Comparison of ENCODE assay signal across 18 cellular contexts in the genomic region with DNA sequence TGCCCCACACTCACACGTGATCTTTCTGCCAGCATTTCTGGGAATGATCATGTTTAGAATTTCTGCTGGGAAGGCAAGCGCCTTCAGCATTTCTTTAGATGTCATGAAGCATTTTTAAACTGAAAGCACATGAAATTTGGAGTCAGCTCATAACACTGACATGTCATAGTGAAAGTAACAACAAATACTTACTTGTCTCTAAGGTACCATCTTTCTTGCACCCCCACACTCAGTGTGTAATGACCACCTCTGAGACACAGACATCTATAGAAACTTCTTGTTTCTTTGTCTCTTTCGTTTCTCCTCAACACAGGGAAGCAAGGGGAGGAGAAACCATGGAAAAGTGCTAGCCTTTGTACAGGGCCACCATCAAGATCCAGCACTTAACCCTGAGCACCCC.
DNase-seq lines count a peak whose midpoint lies in the region; ATAC-seq and TF ChIP-seq lines count a peak whose summit lies in the region.
"Had no signal": no experiment of that assay in that cellular context is flagged by ENCODE, and none has a peak within 500 bp of the region (broad histone marks: within the 10 kb centered on the region; RNA-seq: fewer than 3 reads in every experiment).

No MANE protein-coding gene starts in this region.

- H3K36me3 Mint-ChIP-seq in natural killer cell treated with Interleukin-12 subunit alpha and Interleukin-12 subunit beta and Interleukin-15 and Interleukin-18, amount 100 ng/mL, for 72 hours = no peaks in the 10 kb centered on the region
- H3K36me3 Mint-ChIP-seq in natural killer cell = no peaks in the 10 kb centered on the region

- intact Hi-C loops in natural killer cell (cut with micrococcal nuclease) (no loop called here), thyroid gland (cut with DNase I) (no loop called here)

- no peak for DNase-seq in natural killer cell treated with Interleukin-12 subunit alpha and Interleukin-12 subunit beta and Interleukin-15 and Interleukin-18, amount 100 ng/mL, for 72 hours (ENCODE audit: low spot score)
- no peak for DNase-seq in natural killer cell
- no peak for DNase-seq in NCI-H2029 (lab: John Stamatoyannopoulos, UW)
- DNase-seq in ecto neural progenitor cell (ENCODE audit: low spot score) = no peak
- DNase-seq in thyroid gland = no peak
- DNase-seq: activated CD4-positive, alpha-beta T cell treated with anti-CD3 and anti-CD28 coated beads for 48 hours; aorta; EL; left cardiac atrium; MV-4-11; NCI-H2081 treated with DMSO at 0.1 percent for 48 hours; retina; substantia nigra; T1000 had no signal

- H3K27me3 Mint-ChIP-seq in natural killer cell treated with Interleukin-12 subunit alpha and Interleukin-12 subunit beta and Interleukin-15 and Interleukin-18, amount 100 ng/mL, for 72 hours = peaks cover 18 to 19% of the 10 kb centered on the region in 2 donors
- peaks cover 9 to 29% of the 10 kb centered on the region in 2 donors for H3K27me3 Mint-ChIP-seq in natural killer cell (ENCODE audit: low read depth in 2 of 2)

- no peak overlapping the region for H3K4me3 ChIP-seq in thyroid gland (replicated peaks in 1 of 3)
- H3K4me3 ChIP-seq: SK-N-MC had no signal

- no peaks in the 10 kb centered on the region for H3K9me3 Mint-ChIP-seq in natural killer cell treated with Interleukin-12 subunit alpha and Interleukin-12 subunit beta and Interleukin-15 and Interleukin-18, amount 100 ng/mL, for 72 hours
- H3K9me3 Mint-ChIP-seq in natural killer cell = no peaks in the 10 kb centered on the region

- no peaks in the 10 kb centered on the region for H3K4me1 ChIP-seq in thyroid gland

- no peaks in the 10 kb centered on the region for H3K9me3 ChIP-seq in thyroid gland

- TF ChIP-seq POLR2A in thyroid gland (IDR thresholded peaks at IDR 0.05) = no peak

- TF ChIP-seq CTCF in natural killer cell (IDR thresholded peaks at IDR 0.05) (no peak), thyroid gland (IDR thresholded peaks at IDR 0.05) (no peak)

- no peak overlapping the region for H3K27ac Mint-ChIP-seq in natural killer cell treated with Interleukin-12 subunit alpha and Interleukin-12 subunit beta and Interleukin-15 and Interleukin-18, amount 100 ng/mL, for 72 hours
- no peak overlapping the region for H3K27ac Mint-ChIP-seq in natural killer cell

- 79 to 89% methylated on average over 3 of the region's 3 CpGs for WGBS in thyroid gland, 2 donors

- no peak overlapping the region for H3K27ac ChIP-seq in thyroid gland
- H3K27ac ChIP-seq: SK-N-MC had no signal

- H3K4me3 Mint-ChIP-seq in natural killer cell treated with Interleukin-12 subunit alpha and Interleukin-12 subunit beta and Interleukin-15 and Interleukin-18, amount 100 ng/mL, for 72 hours = peak overlapping the region; percentile 6
- H3K4me3 Mint-ChIP-seq in natural killer cell = no peak overlapping the region

- no peaks in the 10 kb centered on the region for H3K36me3 ChIP-seq in thyroid gland

- peak in 1 of 2 donors; percentile 84 for ATAC-seq in natural killer cell treated with Interleukin-12 subunit alpha and Interleukin-12 subunit beta and Interleukin-15 and Interleukin-18, amount 100 ng/mL, for 72 hours
- ATAC-seq in natural killer cell = no peak
- ATAC-seq in GM21367 (IDR thresholded peaks at IDR 0.05; ENCODE audit: unreplicated experiment) = peak; percentile 65
- ATAC-seq in HG03342 (IDR thresholded peaks at IDR 0.05; ENCODE audit: unreplicated experiment) = peak; percentile 92
- no peak for ATAC-seq in GM18907 (IDR thresholded peaks at IDR 0.05; ENCODE audit: unreplicated experiment)

- H3K27me3 ChIP-seq in thyroid gland = no peaks in the 10 kb centered on the region

- peaks cover 6 to 15% of the 10 kb centered on the region in 2 donors for H3K4me1 Mint-ChIP-seq in natural killer cell treated with Interleukin-12 subunit alpha and Interleukin-12 subunit beta and Interleukin-15 and Interleukin-18, amount 100 ng/mL, for 72 hours (ENCODE audit: low read depth in 2 of 2)
- no peaks in the 10 kb centered on the region for H3K4me1 Mint-ChIP-seq in natural killer cell

Comparison
In these comparisons a context has a peak if more than half of its experiments do, and no peak if none do; other contexts are left out.
1. ATAC-seq: peak in GM21367 (single experiment) and HG03342 (single experiment); none in natural killer cell (0 of 3) and GM18907 (single experiment).